In the genomic region with DNA sequence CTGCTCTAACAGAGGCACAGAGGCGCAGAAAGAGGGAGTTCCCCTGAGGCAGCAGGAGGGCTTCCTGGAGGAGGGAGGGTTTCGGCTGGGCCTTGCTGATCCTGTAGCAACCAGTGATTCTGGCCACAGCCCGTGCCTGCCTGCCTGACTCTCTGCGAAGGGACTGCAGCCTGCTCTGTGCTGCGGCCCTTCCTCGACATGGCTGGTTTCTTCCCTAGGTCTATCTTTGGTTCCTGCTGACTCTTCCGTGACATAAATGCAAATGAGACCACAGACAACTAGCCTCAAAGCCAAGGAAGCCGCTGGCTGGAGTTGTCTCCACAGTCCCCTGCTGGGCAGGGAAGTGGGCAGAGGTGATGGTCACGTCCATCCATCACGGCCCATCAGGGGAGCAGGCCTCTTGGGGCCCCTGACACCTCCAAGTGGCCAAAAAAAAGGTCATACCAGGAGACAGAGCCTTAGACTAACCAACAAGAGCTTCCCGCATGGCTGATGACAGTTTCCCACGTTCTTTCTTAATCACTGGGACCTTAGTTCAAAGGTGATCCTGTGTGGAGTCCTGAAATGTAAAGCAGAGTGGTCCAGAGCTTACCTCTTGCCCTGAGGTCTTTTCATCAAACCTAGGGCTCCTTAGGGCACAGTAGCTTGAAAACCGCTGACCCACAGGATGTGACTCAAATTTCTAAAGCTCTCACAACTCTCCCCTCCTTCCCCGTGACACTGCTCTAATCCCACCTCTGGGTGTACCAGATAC, we compare ENCODE assay signal across 1 cellular context.
TF ChIP-seq lines count a peak whose summit lies in the region.

No MANE protein-coding gene starts in this region.

TF ChIP-seq in H1, 55 proteins besides CTCF, POLR2A, EP300 and RAD21:
- TF ChIP-seq, protein P1, sequence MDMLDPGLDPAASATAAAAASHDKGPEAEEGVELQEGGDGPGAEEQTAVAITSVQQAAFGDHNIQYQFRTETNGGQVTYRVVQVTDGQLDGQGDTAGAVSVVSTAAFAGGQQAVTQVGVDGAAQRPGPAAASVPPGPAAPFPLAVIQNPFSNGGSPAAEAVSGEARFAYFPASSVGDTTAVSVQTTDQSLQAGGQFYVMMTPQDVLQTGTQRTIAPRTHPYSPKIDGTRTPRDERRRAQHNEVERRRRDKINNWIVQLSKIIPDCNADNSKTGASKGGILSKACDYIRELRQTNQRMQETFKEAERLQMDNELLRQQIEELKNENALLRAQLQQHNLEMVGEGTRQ (IDR thresholded peaks at IDR 0.05; ENCODE audit: low read length) = no peak
- TF ChIP-seq TBP (IDR thresholded peaks at IDR 0.05; ENCODE audit: low read depth, low read length) (no peak), CHD7 (IDR thresholded peaks at IDR 0.05; ENCODE audit: insufficient replicate concordance, low read length) (no peak), HDAC6 (IDR thresholded peaks at IDR 0.05; ENCODE audit: low read depth, low read length) (no peak), CBX5 (IDR thresholded peaks at IDR 0.05; ENCODE audit: low read depth, low read length) (no peak), ZNF274 (IDR thresholded peaks at IDR 0.05; ENCODE audit: borderline replicate concordance, extremely low read depth, low read length) (no peak), NANOG (IDR thresholded peaks at IDR 0.05; ENCODE audit: insufficient read depth, low read depth, low read length, poor library complexity, severe bottlenecking) (no peak), CBX8 (IDR thresholded peaks at IDR 0.05; ENCODE audit: borderline replicate concordance, low read depth, low read length) (no peak), JUN (IDR thresholded peaks at IDR 0.05; ENCODE audit: low read depth, low read length) (no peak), NRF1 (IDR thresholded peaks at IDR 0.05; ENCODE audit: low read depth, low read length) (no peak), TEAD4 (IDR thresholded peaks at IDR 0.05; ENCODE audit: low read depth, low read length) (no peak), EGR1 (IDR thresholded peaks at IDR 0.05; ENCODE audit: borderline replicate concordance, low read depth, low read length) (no peak)
